Comparison of ENCODE assay signal across 1 cellular context in the genomic region with DNA sequence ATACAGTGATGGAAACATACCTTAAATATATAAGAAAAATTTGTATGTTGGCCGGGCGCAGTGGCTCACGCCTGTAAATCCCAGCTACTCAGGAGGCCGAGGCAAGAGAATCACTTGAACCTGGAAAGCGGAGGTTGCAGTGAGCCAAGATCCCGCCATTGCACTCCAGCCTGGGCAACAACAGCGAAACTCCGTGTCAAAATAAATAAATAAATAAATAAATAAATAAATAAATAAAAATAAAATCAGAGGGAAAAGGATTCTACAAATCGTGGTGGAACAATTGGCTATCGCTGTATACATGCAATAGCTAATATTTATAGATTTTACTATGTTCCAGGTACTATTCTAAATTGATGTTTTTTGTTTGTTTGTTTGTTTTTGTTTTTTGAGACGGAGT.
TF ChIP-seq lines count a peak whose summit lies in the region.

No MANE protein-coding gene starts in this region.

TF ChIP-seq in HEK293, 187 proteins besides CTCF, POLR2A, EP300 and RAD21 (continued from another document):
- TF ChIP-seq, protein P1, sequence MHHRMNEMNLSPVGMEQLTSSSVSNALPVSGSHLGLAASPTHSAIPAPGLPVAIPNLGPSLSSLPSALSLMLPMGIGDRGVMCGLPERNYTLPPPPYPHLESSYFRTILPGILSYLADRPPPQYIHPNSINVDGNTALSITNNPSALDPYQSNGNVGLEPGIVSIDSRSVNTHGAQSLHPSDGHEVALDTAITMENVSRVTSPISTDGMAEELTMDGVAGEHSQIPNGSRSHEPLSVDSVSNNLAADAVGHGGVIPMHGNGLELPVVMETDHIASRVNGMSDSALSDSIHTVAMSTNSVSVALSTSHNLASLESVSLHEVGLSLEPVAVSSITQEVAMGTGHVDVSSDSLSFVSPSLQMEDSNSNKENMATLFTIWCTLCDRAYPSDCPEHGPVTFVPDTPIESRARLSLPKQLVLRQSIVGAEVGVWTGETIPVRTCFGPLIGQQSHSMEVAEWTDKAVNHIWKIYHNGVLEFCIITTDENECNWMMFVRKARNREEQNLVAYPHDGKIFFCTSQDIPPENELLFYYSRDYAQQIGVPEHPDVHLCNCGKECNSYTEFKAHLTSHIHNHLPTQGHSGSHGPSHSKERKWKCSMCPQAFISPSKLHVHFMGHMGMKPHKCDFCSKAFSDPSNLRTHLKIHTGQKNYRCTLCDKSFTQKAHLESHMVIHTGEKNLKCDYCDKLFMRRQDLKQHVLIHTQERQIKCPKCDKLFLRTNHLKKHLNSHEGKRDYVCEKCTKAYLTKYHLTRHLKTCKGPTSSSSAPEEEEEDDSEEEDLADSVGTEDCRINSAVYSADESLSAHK (tag by site-specific recombination; IDR thresholded peaks at IDR 0.05), result no peak
- peak; percentile 82 for TF ChIP-seq ZNF426 (tag by site-specific recombination; IDR thresholded peaks at IDR 0.05)
- TF ChIP-seq ZNF121 (tag by site-specific recombination; IDR thresholded peaks at IDR 0.05), result no peak
- TF ChIP-seq ZNF530 (tag by site-specific recombination; IDR thresholded peaks at IDR 0.05; ENCODE audit: low read depth), result 0 out of 2 replicates have a peak, but pooled peaks have one; percentile 21
- TF ChIP-seq ZNF354C (tag by site-specific recombination; IDR thresholded peaks at IDR 0.05; ENCODE audit: borderline replicate concordance, low read depth), result 0 out of 2 replicates have a peak, but pooled peaks have one; percentile 52
- no peak for TF ChIP-seq ZNF776 (tag by site-specific recombination; IDR thresholded peaks at IDR 0.05; ENCODE audit: borderline replicate concordance)
- no peak for TF ChIP-seq ZNF621 (tag by site-specific recombination; IDR thresholded peaks at IDR 0.05)
- TF ChIP-seq ZNF223 (tag by site-specific recombination; IDR thresholded peaks at IDR 0.05), result 0 out of 2 replicates have a peak, but pooled peaks have one; percentile 23
- TF ChIP-seq, protein P2, sequence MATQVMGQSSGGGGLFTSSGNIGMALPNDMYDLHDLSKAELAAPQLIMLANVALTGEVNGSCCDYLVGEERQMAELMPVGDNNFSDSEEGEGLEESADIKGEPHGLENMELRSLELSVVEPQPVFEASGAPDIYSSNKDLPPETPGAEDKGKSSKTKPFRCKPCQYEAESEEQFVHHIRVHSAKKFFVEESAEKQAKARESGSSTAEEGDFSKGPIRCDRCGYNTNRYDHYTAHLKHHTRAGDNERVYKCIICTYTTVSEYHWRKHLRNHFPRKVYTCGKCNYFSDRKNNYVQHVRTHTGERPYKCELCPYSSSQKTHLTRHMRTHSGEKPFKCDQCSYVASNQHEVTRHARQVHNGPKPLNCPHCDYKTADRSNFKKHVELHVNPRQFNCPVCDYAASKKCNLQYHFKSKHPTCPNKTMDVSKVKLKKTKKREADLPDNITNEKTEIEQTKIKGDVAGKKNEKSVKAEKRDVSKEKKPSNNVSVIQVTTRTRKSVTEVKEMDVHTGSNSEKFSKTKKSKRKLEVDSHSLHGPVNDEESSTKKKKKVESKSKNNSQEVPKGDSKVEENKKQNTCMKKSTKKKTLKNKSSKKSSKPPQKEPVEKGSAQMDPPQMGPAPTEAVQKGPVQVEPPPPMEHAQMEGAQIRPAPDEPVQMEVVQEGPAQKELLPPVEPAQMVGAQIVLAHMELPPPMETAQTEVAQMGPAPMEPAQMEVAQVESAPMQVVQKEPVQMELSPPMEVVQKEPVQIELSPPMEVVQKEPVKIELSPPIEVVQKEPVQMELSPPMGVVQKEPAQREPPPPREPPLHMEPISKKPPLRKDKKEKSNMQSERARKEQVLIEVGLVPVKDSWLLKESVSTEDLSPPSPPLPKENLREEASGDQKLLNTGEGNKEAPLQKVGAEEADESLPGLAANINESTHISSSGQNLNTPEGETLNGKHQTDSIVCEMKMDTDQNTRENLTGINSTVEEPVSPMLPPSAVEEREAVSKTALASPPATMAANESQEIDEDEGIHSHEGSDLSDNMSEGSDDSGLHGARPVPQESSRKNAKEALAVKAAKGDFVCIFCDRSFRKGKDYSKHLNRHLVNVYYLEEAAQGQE (tag by site-specific recombination; IDR thresholded peaks at IDR 0.05), result peak; percentile 63
- TF ChIP-seq, protein P3, sequence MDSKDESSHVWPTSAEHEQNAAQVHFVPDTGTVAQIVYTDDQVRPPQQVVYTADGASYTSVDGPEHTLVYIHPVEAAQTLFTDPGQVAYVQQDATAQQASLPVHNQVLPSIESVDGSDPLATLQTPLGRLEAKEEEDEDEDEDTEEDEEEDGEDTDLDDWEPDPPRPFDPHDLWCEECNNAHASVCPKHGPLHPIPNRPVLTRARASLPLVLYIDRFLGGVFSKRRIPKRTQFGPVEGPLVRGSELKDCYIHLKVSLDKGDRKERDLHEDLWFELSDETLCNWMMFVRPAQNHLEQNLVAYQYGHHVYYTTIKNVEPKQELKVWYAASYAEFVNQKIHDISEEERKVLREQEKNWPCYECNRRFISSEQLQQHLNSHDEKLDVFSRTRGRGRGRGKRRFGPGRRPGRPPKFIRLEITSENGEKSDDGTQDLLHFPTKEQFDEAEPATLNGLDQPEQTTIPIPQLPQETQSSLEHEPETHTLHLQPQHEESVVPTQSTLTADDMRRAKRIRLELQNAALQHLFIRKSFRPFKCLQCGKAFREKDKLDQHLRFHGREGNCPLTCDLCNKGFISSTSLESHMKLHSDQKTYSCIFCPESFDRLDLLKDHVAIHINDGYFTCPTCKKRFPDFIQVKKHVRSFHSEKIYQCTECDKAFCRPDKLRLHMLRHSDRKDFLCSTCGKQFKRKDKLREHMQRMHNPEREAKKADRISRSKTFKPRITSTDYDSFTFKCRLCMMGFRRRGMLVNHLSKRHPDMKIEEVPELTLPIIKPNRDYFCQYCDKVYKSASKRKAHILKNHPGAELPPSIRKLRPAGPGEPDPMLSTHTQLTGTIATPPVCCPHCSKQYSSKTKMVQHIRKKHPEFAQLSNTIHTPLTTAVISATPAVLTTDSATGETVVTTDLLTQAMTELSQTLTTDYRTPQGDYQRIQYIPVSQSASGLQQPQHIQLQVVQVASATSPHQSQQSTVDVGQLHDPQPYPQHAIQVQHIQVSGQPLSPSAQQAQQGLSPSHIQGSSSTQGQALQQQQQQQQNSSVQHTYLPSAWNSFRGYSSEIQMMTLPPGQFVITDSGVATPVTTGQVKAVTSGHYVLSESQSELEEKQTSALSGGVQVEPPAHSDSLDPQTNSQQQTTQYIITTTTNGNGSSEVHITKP (tag by site-specific recombination; IDR thresholded peaks at IDR 0.05), result no peak
- TF ChIP-seq ZNF404 (tag by site-specific recombination; IDR thresholded peaks at IDR 0.05), result 0 out of 2 replicates have a peak, but pooled peaks have one; percentile 47
- TF ChIP-seq, protein P4, sequence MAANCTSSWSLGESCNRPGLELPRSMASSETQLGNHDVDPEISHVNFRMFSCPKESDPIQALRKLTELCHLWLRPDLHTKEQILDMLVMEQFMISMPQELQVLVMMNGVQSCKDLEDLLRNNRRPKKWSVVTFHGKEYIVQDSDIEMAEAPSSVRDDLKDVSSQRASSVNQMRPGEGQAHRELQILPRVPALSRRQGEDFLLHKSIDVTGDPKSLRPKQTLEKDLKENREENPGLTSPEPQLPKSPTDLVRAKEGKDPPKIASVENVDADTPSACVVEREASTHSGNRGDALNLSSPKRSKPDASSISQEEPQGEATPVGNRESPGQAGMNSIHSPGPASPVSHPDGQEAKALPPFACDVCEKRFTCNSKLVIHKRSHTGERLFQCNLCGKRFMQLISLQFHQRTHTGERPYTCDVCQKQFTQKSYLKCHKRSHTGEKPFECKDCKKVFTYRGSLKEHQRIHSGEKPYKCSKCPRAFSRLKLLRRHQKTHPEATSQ (tag by site-specific recombination; IDR thresholded peaks at IDR 0.05), result no peak
- peak; percentile 40; the same call in 1 of the 2 replicates for TF ChIP-seq ZNF266 (tag by site-specific recombination; IDR thresholded peaks at IDR 0.05; ENCODE audit: low read depth)
- TF ChIP-seq, protein P5, sequence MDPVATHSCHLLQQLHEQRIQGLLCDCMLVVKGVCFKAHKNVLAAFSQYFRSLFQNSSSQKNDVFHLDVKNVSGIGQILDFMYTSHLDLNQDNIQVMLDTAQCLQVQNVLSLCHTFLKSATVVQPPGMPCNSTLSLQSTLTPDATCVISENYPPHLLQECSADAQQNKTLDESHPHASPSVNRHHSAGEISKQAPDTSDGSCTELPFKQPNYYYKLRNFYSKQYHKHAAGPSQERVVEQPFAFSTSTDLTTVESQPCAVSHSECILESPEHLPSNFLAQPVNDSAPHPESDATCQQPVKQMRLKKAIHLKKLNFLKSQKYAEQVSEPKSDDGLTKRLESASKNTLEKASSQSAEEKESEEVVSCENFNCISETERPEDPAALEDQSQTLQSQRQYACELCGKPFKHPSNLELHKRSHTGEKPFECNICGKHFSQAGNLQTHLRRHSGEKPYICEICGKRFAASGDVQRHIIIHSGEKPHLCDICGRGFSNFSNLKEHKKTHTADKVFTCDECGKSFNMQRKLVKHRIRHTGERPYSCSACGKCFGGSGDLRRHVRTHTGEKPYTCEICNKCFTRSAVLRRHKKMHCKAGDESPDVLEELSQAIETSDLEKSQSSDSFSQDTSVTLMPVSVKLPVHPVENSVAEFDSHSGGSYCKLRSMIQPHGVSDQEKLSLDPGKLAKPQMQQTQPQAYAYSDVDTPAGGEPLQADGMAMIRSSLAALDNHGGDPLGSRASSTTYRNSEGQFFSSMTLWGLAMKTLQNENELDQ (tag by site-specific recombination; IDR thresholded peaks at IDR 0.05; ENCODE audit: low read depth), result no peak
- TF ChIP-seq, protein P6, sequence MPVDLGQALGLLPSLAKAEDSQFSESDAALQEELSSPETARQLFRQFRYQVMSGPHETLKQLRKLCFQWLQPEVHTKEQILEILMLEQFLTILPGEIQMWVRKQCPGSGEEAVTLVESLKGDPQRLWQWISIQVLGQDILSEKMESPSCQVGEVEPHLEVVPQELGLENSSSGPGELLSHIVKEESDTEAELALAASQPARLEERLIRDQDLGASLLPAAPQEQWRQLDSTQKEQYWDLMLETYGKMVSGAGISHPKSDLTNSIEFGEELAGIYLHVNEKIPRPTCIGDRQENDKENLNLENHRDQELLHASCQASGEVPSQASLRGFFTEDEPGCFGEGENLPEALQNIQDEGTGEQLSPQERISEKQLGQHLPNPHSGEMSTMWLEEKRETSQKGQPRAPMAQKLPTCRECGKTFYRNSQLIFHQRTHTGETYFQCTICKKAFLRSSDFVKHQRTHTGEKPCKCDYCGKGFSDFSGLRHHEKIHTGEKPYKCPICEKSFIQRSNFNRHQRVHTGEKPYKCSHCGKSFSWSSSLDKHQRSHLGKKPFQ (tag by site-specific recombination; IDR thresholded peaks at IDR 0.05), result no peak
- TF ChIP-seq, protein P7, sequence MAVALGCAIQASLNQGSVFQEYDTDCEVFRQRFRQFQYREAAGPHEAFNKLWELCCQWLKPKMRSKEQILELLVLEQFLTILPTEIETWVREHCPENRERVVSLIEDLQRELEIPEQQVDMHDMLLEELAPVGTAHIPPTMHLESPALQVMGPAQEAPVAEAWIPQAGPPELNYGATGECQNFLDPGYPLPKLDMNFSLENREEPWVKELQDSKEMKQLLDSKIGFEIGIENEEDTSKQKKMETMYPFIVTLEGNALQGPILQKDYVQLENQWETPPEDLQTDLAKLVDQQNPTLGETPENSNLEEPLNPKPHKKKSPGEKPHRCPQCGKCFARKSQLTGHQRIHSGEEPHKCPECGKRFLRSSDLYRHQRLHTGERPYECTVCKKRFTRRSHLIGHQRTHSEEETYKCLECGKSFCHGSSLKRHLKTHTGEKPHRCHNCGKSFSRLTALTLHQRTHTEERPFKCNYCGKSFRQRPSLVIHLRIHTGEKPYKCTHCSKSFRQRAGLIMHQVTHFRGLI (tag by site-specific recombination; IDR thresholded peaks at IDR 0.05), result no peak
- TF ChIP-seq ZNF629 (tag by site-specific recombination; IDR thresholded peaks at IDR 0.05), result no peak
